In genomic region chr9:83714316-83714715, GRCh38 we compare ENCODE assay signal across 10 cellular contexts. TPM values are rescaled to one million over a fixed set of nuclear protein-coding genes. Genes with fewer than 3 reads are reported as not detected.
DNase-seq lines count a peak whose midpoint lies in the region; ATAC-seq, FAIRE-seq and TF ChIP-seq lines count a peak whose summit lies in the region.
"Had no signal": no experiment of that assay in that cellular context is flagged by ENCODE, and none has a peak within 500 bp of the region (broad histone marks: within the 10 kb centered on the region; RNA-seq: fewer than 3 reads in every experiment).

No MANE protein-coding gene starts in this region.

- no peak overlapping the region for H2AFZ ChIP-seq in K562 (ENCODE audit: low read depth, low read length)

- H3K4me3 ChIP-seq in Jurkat, Clone E6-1 (ENCODE audit: low read length), result no peak overlapping the region
- no peak overlapping the region for H3K4me3 ChIP-seq in K562

- no peaks in the 10 kb centered on the region for H3K36me3 Mint-ChIP-seq in progenitor cell of endocrine pancreas (ENCODE audit: insufficient read depth)
- H3K36me3 Mint-ChIP-seq: immature natural killer cell had no signal

- FAIRE-seq in K562 (lab: Jason Lieb, UNC), result no peak

- H3K36me3 ChIP-seq in K562 (ENCODE audit: control insufficient read depth, insufficient read depth, low read length), result no peaks in the 10 kb centered on the region

- no peaks in the 10 kb centered on the region for H3K27me3 Mint-ChIP-seq in progenitor cell of endocrine pancreas

- no peak overlapping the region for H3K4me2 ChIP-seq in K562 (ENCODE audit: insufficient read depth, low read length)

- no peak for TF ChIP-seq RAD21 in K562 (CRISPR knock-in tag; conservative IDR thresholded peaks at IDR 0.05 in 1 of 2, IDR thresholded peaks at IDR 0.05 in 1 of 2)

- in situ Hi-C loops in K562 (cut with MboI), result no loop called here

- no peaks in the 10 kb centered on the region for H4K20me1 ChIP-seq in K562 (replicated peaks; ENCODE audit: control insufficient read depth, insufficient read depth, low read length)

- no peaks in the 10 kb centered on the region for H3K9me1 ChIP-seq in K562 (ENCODE audit: control insufficient read depth, insufficient read depth, low read length)

- TF ChIP-seq POLR2A in K562 (conservative IDR thresholded peaks at IDR 0.05), result no peak

- DNase-seq in SIG-M5 treated with dmso at 0.1 percent for 504 hours (lab: John Stamatoyannopoulos, UW; ENCODE audit: unreplicated experiment) (peak; percentile 63), SIG-M5 (lab: John Stamatoyannopoulos, UW) (no peak), K562 (ENCODE audit: extremely low read depth in 1 of 4, low spot score in 3 of 4) (peak in 2 of 4 experiments; percentile 12 to 18), progenitor cell of endocrine pancreas (ENCODE audit: low spot score, unreplicated experiment) (no peak), GM10266 (ENCODE audit: extremely low spot score) (no peak), NCI-H1105 treated with DMSO at 0.1 percent for 48 hours (lab: John Stamatoyannopoulos, UW) (no peak)
- peak; percentile 16 for DNase-seq in Jurkat, Clone E6-1 (ENCODE audit: low read depth, low spot score)
- DNase-seq: immature natural killer cell, T-helper 9 cell had no signal

- H3K27ac ChIP-seq in K562 (ENCODE audit: extremely low read depth, low read depth, low read length), result no peak overlapping the region

- no TSS peak for BruUV-seq in K562 (replicated peaks; lab: Mats Ljungman, UMichigan)

- H3K27ac Mint-ChIP-seq in progenitor cell of endocrine pancreas, result no peak overlapping the region
- H3K27ac Mint-ChIP-seq: immature natural killer cell had no signal

- CTCF ChIA-PET in K562 (lab: Yijun Ruan, JAX; ENCODE audit: low intra/inter-chr PET ratio), result interaction anchor here (0.6 kb wide), 1 partner anchor 65 kb away, joined by 3 read pairs; no protein-coding TSS in a partner anchor

- 0 out of 3 replicates have a peak, but pooled peaks cover under 1% of the 10 kb centered on the region for H3K79me2 ChIP-seq in K562 (ENCODE audit: control insufficient read depth, insufficient read depth, low read length)

- no peaks in the 10 kb centered on the region; a peak in 1 of 5 replicates for H3K4me1 ChIP-seq in K562 (replicated peaks in 1 of 2; ENCODE audit: control insufficient read depth in 2 of 2, insufficient read depth in 2 of 2, low read length in 2 of 2)

- no peak for ATAC-seq in K562
- no peak for ATAC-seq in GM18907 (IDR thresholded peaks at IDR 0.05; ENCODE audit: unreplicated experiment)

- H3K9ac ChIP-seq in K562 (ENCODE audit: insufficient read depth in 1 of 2, low read depth in 2 of 2, low read length in 2 of 2), result no peak overlapping the region

- no peaks in the 10 kb centered on the region for H3K9me3 ChIP-seq in K562 (replicated peaks; ENCODE audit: control insufficient read depth, insufficient read depth, low read depth, low read length)

- no peaks in the 10 kb centered on the region for H3K27me3 ChIP-seq in K562 (ENCODE audit: control insufficient read depth in 2 of 2, insufficient read depth in 2 of 2, low read length in 2 of 2)

- no peak for TF ChIP-seq EP300 in K562 (IDR thresholded peaks at IDR 0.05; ENCODE audit: low read length)

- H3K4me1 Mint-ChIP-seq in progenitor cell of endocrine pancreas (ENCODE audit: low read depth), result no peaks in the 10 kb centered on the region

- H3K4me3 Mint-ChIP-seq in progenitor cell of endocrine pancreas (ENCODE audit: low read depth), result no peak overlapping the region
- H3K4me3 Mint-ChIP-seq: immature natural killer cell had no signal

- H3K9me3 Mint-ChIP-seq in progenitor cell of endocrine pancreas (ENCODE audit: low read depth), result peaks cover 11% of the 10 kb centered on the region
- H3K9me3 Mint-ChIP-seq: immature natural killer cell had no signal

- TF ChIP-seq CTCF in K562 (IDR thresholded peaks at IDR 0.05 in 2 of 3, conservative IDR thresholded peaks at IDR 0.05 in 1 of 3; ENCODE audit: insufficient read depth in 2 of 3, low read depth in 1 of 3, low read length in 3 of 3) (peak in 1 of 3 experiments; percentile 32; a peak in 2 of 6 replicates), progenitor cell of endocrine pancreas (IDR thresholded peaks at IDR 0.05; ENCODE audit: unreplicated experiment) (peak; percentile 30), GM10266 (IDR thresholded peaks at IDR 0.05; ENCODE audit: control insufficient read depth, insufficient read depth, low read depth, missing control alignments) (no peak)

- intact Hi-C loops in K562 (cut with micrococcal nuclease), result no loop called here

- 25% methylated on average over 3 of the region's 3 CpGs for WGBS in K562 (ENCODE audit: insufficient coverage, low coverage, missing lambda C conversion rate)

- POLR2A ChIA-PET in K562 (lab: Yijun Ruan, JAX), result no interaction called here

TF ChIP-seq in K562, 482 proteins besides CTCF, POLR2A, EP300 and RAD21:
- TF ChIP-seq CEBPB (tag; IDR thresholded peaks at IDR 0.05) (peak; percentile 51; the same call in 1 of the 2 replicates), NRF1 (conservative IDR thresholded peaks at IDR 0.05 in 1 of 2, IDR thresholded peaks at IDR 0.05 in 1 of 2) (no peak), KLF1 (tag; IDR thresholded peaks at IDR 0.05) (no peak), PTBP1 (IDR thresholded peaks at IDR 0.05; ENCODE audit: low read depth, low read length) (no peak), ZNF280B (CRISPR knock-in tag; IDR thresholded peaks at IDR 0.05) (no peak), CEBPG (CRISPR knock-in tag; IDR thresholded peaks at IDR 0.05) (no peak), CEBPG (tag; conservative IDR thresholded peaks at IDR 0.05 in 1 of 2, IDR thresholded peaks at IDR 0.05 in 1 of 2) (0 out of 4 replicates have a peak, but pooled peaks of 1 of the 2 experiments have one; percentile 28)

RNA-seq across cellular contexts. Expression of gene UBQLN1, which starts 6.6 kb away (rescaled TPM):
- 169 TPM for polyA plus RNA-seq in Jurkat, Clone E6-1 (2012; ENCODE audit: insufficient read depth, insufficient read length)
- total RNA-seq in K562 (2011; cell fraction: chromatin; rRNA removed; ENCODE audit: low replicate concordance), result 59.9 and 96.0 TPM in 2 replicates
- 30.4 and 37.5 TPM in 2 replicates for total RNA-seq in K562 (2011; cell fraction: nucleolus; rRNA removed)
- total RNA-seq in K562 (2011; cell fraction: nucleoplasm; rRNA removed), result 49.8 and 71.2 TPM in 2 replicates
- total RNA-seq in K562 (2014; rRNA removed) (66.0 and 87.3 TPM in 2 replicates), K562 (2014; rRNA removed; fragmentation: Illumina TruSeq; extraction: Trizol) (52.8 and 54.2 TPM in 2 replicates), K562 (2015; rRNA removed; fragmentation: Illumina TruSeq; extraction: Trizol) (41.8 and 44.4 TPM in 2 replicates), K562 (2021) (75.2 and 76.5 TPM in 2 replicates), progenitor cell of endocrine pancreas (103 and 108 TPM in 2 replicates)
- polyA plus RNA-seq in K562 (2011; rRNA removed) (89.4 and 120 TPM in 2 replicates), K562 (2014; fragmentation: Illumina TruSeq; extraction: Trizol) (64.5 and 72.8 TPM in 2 replicates), K562 (2014; fragmentation: Nextera tagmentation; extraction: Ambion mirVana) (10 to 100 TPM in 1 of 2 experiments, 1 to 10 TPM in 1; 7.5 to 10.2 TPM), K562 (2014; rRNA removed) (45.9 and 51.4 TPM in 2 replicates)
- polyA plus RNA-seq in K562 (2011; cell fraction: cytosol; rRNA removed), result 61.6 and 65.4 TPM in 2 replicates
- polyA plus RNA-seq in K562 (2011; cell fraction: nucleus; rRNA removed), result 64.4 and 70.2 TPM in 2 replicates
- polyA plus RNA-seq in K562 (2012), result 48.8 and 55.3 TPM in 2 replicates
- polyA minus RNA-seq in K562 (2011; rRNA and poly(A)+ RNA removed), result 143 and 211 TPM in 2 replicates
- polyA minus RNA-seq in K562 (2011; cell fraction: cytosol; rRNA and poly(A)+ RNA removed), result 75.9 and 132 TPM in 2 replicates
- polyA minus RNA-seq in K562 (2011; cell fraction: nucleus; rRNA and poly(A)+ RNA removed), result 55.5 and 74.0 TPM in 2 replicates

Comparison
In these comparisons a context has a peak if more than half of its experiments do, and no peak if none do; other contexts are left out.
1. DNase-seq: peak in SIG-M5 treated with dmso at 0.1 percent for 504 hours (single experiment) and Jurkat, Clone E6-1 (single experiment); none in SIG-M5 (single experiment), progenitor cell of endocrine pancreas (single experiment), GM10266 (single experiment) and NCI-H1105 treated with DMSO at 0.1 percent for 48 hours (single experiment).